2 cellular contexts compared by ENCODE assay signal in genomic region chr1:169307176-169307575, GRCh38.
TF ChIP-seq lines count a peak whose summit lies in the region.

No MANE protein-coding gene starts in this region.

TF ChIP-seq in GM23338, 12 proteins besides CTCF, POLR2A, EP300 and RAD21 (continued from another document):
- TF ChIP-seq, protein P1, sequence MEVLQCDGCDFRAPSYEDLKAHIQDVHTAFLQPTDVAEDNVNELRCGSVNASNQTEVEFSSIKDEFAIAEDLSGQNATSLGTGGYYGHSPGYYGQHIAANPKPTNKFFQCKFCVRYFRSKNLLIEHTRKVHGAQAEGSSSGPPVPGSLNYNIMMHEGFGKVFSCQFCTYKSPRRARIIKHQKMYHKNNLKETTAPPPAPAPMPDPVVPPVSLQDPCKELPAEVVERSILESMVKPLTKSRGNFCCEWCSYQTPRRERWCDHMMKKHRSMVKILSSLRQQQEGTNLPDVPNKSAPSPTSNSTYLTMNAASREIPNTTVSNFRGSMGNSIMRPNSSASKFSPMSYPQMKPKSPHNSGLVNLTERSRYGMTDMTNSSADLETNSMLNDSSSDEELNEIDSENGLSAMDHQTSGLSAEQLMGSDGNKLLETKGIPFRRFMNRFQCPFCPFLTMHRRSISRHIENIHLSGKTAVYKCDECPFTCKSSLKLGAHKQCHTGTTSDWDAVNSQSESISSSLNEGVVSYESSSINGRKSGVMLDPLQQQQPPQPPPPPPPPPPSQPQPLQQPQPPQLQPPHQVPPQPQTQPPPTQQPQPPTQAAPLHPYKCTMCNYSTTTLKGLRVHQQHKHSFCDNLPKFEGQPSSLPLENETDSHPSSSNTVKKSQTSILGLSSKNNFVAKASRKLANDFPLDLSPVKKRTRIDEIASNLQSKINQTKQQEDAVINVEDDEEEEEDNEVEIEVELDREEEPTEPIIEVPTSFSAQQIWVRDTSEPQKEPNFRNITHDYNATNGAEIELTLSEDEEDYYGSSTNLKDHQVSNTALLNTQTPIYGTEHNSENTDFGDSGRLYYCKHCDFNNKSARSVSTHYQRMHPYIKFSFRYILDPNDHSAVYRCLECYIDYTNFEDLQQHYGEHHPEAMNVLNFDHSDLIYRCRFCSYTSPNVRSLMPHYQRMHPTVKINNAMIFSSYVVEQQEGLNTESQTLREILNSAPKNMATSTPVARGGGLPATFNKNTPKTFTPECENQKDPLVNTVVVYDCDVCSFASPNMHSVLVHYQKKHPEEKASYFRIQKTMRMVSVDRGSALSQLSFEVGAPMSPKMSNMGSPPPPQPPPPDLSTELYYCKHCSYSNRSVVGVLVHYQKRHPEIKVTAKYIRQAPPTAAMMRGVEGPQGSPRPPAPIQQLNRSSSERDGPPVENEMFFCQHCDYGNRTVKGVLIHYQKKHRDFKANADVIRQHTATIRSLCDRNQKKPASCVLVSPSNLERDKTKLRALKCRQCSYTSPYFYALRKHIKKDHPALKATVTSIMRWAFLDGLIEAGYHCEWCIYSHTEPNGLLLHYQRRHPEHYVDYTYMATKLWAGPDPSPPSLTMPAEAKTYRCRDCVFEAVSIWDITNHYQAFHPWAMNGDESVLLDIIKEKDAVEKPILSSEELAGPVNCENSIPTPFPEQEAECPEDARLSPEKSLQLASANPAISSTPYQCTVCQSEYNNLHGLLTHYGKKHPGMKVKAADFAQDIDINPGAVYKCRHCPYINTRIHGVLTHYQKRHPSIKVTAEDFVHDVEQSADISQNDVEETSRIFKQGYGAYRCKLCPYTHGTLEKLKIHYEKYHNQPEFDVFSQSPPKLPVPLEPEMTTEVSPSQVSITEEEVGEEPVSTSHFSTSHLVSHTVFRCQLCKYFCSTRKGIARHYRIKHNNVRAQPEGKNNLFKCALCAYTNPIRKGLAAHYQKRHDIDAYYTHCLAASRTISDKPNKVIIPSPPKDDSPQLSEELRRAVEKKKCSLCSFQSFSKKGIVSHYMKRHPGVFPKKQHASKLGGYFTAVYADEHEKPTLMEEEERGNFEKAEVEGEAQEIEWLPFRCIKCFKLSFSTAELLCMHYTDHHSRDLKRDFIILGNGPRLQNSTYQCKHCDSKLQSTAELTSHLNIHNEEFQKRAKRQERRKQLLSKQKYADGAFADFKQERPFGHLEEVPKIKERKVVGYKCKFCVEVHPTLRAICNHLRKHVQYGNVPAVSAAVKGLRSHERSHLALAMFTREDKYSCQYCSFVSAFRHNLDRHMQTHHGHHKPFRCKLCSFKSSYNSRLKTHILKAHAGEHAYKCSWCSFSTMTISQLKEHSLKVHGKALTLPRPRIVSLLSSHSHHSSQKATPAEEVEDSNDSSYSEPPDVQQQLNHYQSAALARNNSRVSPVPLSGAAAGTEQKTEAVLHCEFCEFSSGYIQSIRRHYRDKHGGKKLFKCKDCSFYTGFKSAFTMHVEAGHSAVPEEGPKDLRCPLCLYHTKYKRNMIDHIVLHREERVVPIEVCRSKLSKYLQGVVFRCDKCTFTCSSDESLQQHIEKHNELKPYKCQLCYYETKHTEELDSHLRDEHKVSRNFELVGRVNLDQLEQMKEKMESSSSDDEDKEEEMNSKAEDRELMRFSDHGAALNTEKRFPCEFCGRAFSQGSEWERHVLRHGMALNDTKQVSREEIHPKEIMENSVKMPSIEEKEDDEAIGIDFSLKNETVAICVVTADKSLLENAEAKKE (CRISPR knock-in tag; IDR thresholded peaks at IDR 0.05), result no peak
- TF ChIP-seq STAT1 (IDR thresholded peaks at IDR 0.05; ENCODE audit: unreplicated experiment) (no peak), EZH2phosphoT487 (IDR thresholded peaks at IDR 0.05; ENCODE audit: unreplicated experiment) (no peak), ZNF331 (CRISPR knock-in tag; IDR thresholded peaks at IDR 0.05; ENCODE audit: low read depth) (no peak), ETS1 (IDR thresholded peaks at IDR 0.05) (no peak), ZNF114 (CRISPR knock-in tag; IDR thresholded peaks at IDR 0.05) (no peak), NANOG (IDR thresholded peaks at IDR 0.05; ENCODE audit: borderline replicate concordance) (no peak), EZH2 (IDR thresholded peaks at IDR 0.05; ENCODE audit: low read depth, unreplicated experiment) (no peak), CREB1 (CRISPR knock-in tag; IDR thresholded peaks at IDR 0.05; ENCODE audit: low read depth) (no peak), JUNB (IDR thresholded peaks at IDR 0.05; ENCODE audit: unreplicated experiment) (no peak)

TF ChIP-seq in SK-N-SH treated with all-trans-retinoic acid at 6 μM for 48 hours, 23 proteins besides CTCF, POLR2A, EP300 and RAD21 (continued from another document):
- no peak for TF ChIP-seq ZFP3 (CRISPR knock-in tag; IDR thresholded peaks at IDR 0.05)
